ENCODE assay signal across 23 cellular contexts in genomic region chr19:51796195-51796679, GRCh38. TPM values are rescaled to one million over a fixed set of nuclear protein-coding genes. Genes with fewer than 3 reads are reported as not detected.
DNase-seq lines count a peak whose midpoint lies in the region; TF ChIP-seq lines count a peak whose summit lies in the region.
"Had no signal": no experiment of that assay in that cellular context is flagged by ENCODE, and none has a peak within 500 bp of the region (broad histone marks: within the 10 kb centered on the region; RNA-seq: fewer than 3 reads in every experiment).

No MANE protein-coding gene starts in this region.

- CTCF ChIA-PET in CD8-positive, alpha-beta memory T cell (lab: Charles Lee) = no interaction called here

- in situ Hi-C loops in KBM-7 (cut with MboI; ENCODE audit: low pct_unique_long_range_greater_than_20kb, low sequenced_read_pairs) = no loop called here

- intact Hi-C loops in esophagus muscularis mucosa (cut with DNase I) = no loop called here
- intact Hi-C loops in activated T-helper 2 cell treated with anti-CD3 and anti-CD28 coated beads, Interferon-gamma antibody, Interleukin-2, Interleukin-4, amounts not matched to agents 10 μg/mL and 5 μg/mL and 100 μg/mL, durations not matched to agents 14 hours and 24 hours and 36 hours (cut with micrococcal nuclease) = no loop called here

- no peaks in the 10 kb centered on the region for H3K36me3 ChIP-seq in CD8-positive, alpha-beta memory T cell (ENCODE audit: insufficient read depth, low read length)
- no peaks in the 10 kb centered on the region for H3K36me3 ChIP-seq in esophagus muscularis mucosa
- H3K36me3 ChIP-seq in rectal smooth muscle tissue (ENCODE audit: control insufficient read depth, insufficient read depth, low read length) = no peaks in the 10 kb centered on the region
- H3K36me3 ChIP-seq: MG63 had no signal

- no peaks in the 10 kb centered on the region for H3K27me3 ChIP-seq in CD8-positive, alpha-beta memory T cell (ENCODE audit: insufficient read depth, low read length, poor library complexity, severe bottlenecking)
- peaks cover 0 to 12% (median 0%) of the 10 kb centered on the region in 4 donors for H3K27me3 ChIP-seq in esophagus muscularis mucosa
- no peaks in the 10 kb centered on the region for H3K27me3 ChIP-seq in rectal smooth muscle tissue (ENCODE audit: control insufficient read depth, insufficient read depth, low read length)

- H3K9ac ChIP-seq in rectal smooth muscle tissue (ENCODE audit: low read length) = no peak overlapping the region

- DNase-seq in CD8-positive, alpha-beta memory T cell = no peak
- DNase-seq in OCI-M1 (lab: John Stamatoyannopoulos, UW) (peak; percentile 99), esophagus muscularis mucosa (ENCODE audit: extremely low spot score) (no peak), KBM-7 (no peak), amniotic stem cell (lab: John Stamatoyannopoulos, UW) (no peak)
- DNase-seq in activated T-helper 2 cell treated with anti-CD3 and anti-CD28 coated beads, Interferon-gamma antibody, Interleukin-2, Interleukin-4, amounts not matched to agents 10 μg/mL and 5 μg/mL and 100 μg/mL, durations not matched to agents 14 hours and 24 hours and 36 hours (ENCODE audit: low spot score) = no peak
- DNase-seq in effector CD8-positive, alpha-beta T cell (lab: John Stamatoyannopoulos, UW) = no peak
- DNase-seq: activated naive CD4-positive, alpha-beta T cell treated with anti-CD3 and anti-CD28 coated beads, Interleukin-2, amount 10 ng/mL, durations not matched to agents 7 days and 5 days; activated T-cell treated with anti-CD3 and anti-CD28 coated beads, Interleukin-2, amount 50 U/mL, for 4 hours; DMS153; foreskin fibroblast; H9; MG63; NCI-H1694; NCI-H526 treated with DMSO at 0.1 percent for 48 hours; RPMI8226; T1000 had no signal

- no peaks in the 10 kb centered on the region for H3K4me1 ChIP-seq in CD8-positive, alpha-beta memory T cell (ENCODE audit: insufficient read depth, low read length)
- H3K4me1 ChIP-seq in esophagus muscularis mucosa (peaks cover 14 to 18% (median 16%) of the 10 kb centered on the region in 4 donors), rectal smooth muscle tissue (ENCODE audit: control insufficient read depth, insufficient read depth, low read length) (peaks cover 9% of the 10 kb centered on the region)

- POLR2A ChIA-PET in CD8-positive, alpha-beta memory T cell (lab: Charles Lee) = no interaction called here

- no peaks in the 10 kb centered on the region for H3K4me1 Mint-ChIP-seq in CD8-positive, alpha-beta memory T cell
- H3K4me1 Mint-ChIP-seq in activated T-helper 2 cell treated with anti-CD3 and anti-CD28 coated beads, Interferon-gamma antibody, Interleukin-2, Interleukin-4, amounts not matched to agents 10 μg/mL and 5 μg/mL and 100 μg/mL, durations not matched to agents 14 hours and 24 hours and 36 hours (ENCODE audit: low read depth) = no peaks in the 10 kb centered on the region
- H3K4me1 Mint-ChIP-seq: activated naive CD4-positive, alpha-beta T cell treated with anti-CD3 and anti-CD28 coated beads, Interleukin-2, amount 10 ng/mL, durations not matched to agents 7 days and 5 days; central memory CD8-positive, alpha-beta T cell; H9; IgD-negative memory B cell had no signal

- H3K27ac Mint-ChIP-seq in CD8-positive, alpha-beta memory T cell = no peak overlapping the region
- H3K27ac Mint-ChIP-seq in activated T-helper 2 cell treated with anti-CD3 and anti-CD28 coated beads, Interferon-gamma antibody, Interleukin-2, Interleukin-4, amounts not matched to agents 10 μg/mL and 5 μg/mL and 100 μg/mL, durations not matched to agents 14 hours and 24 hours and 36 hours = no peak overlapping the region
- H3K27ac Mint-ChIP-seq: activated naive CD4-positive, alpha-beta T cell treated with anti-CD3 and anti-CD28 coated beads, Interleukin-2, amount 10 ng/mL, durations not matched to agents 7 days and 5 days; H9; IgD-negative memory B cell had no signal

- no peak for TF ChIP-seq EP300 in esophagus muscularis mucosa (IDR thresholded peaks at IDR 0.05)

- TF ChIP-seq POLR2A in esophagus muscularis mucosa (IDR thresholded peaks at IDR 0.05; ENCODE audit: low read depth) = no peak

- no peak overlapping the region for H3K4me3 Mint-ChIP-seq in CD8-positive, alpha-beta memory T cell
- no peak overlapping the region for H3K4me3 Mint-ChIP-seq in activated T-helper 2 cell treated with anti-CD3 and anti-CD28 coated beads, Interferon-gamma antibody, Interleukin-2, Interleukin-4, amounts not matched to agents 10 μg/mL and 5 μg/mL and 100 μg/mL, durations not matched to agents 14 hours and 24 hours and 36 hours (ENCODE audit: low read depth)
- H3K4me3 Mint-ChIP-seq: activated naive CD4-positive, alpha-beta T cell treated with anti-CD3 and anti-CD28 coated beads, Interleukin-2, amount 10 ng/mL, durations not matched to agents 7 days and 5 days; activated T-cell treated with anti-CD3 and anti-CD28 coated beads, Interleukin-2, amount 50 U/mL, for 4 hours; central memory CD8-positive, alpha-beta T cell; H9 had no signal

- H3K36me3 Mint-ChIP-seq in CD8-positive, alpha-beta memory T cell = peaks cover 0 to 1% (median 0%) of the 10 kb centered on the region in 3 donors
- no peaks in the 10 kb centered on the region for H3K36me3 Mint-ChIP-seq in activated T-helper 2 cell treated with anti-CD3 and anti-CD28 coated beads, Interferon-gamma antibody, Interleukin-2, Interleukin-4, amounts not matched to agents 10 μg/mL and 5 μg/mL and 100 μg/mL, durations not matched to agents 14 hours and 24 hours and 36 hours (ENCODE audit: low read depth)
- H3K36me3 Mint-ChIP-seq: activated naive CD4-positive, alpha-beta T cell treated with anti-CD3 and anti-CD28 coated beads, Interleukin-2, amount 10 ng/mL, durations not matched to agents 7 days and 5 days had no signal

- no peaks in the 10 kb centered on the region for H3K9me3 ChIP-seq in CD8-positive, alpha-beta memory T cell (ENCODE audit: low read length)
- no peaks in the 10 kb centered on the region for H3K9me3 ChIP-seq in esophagus muscularis mucosa
- H3K9me3 ChIP-seq: MG63 had no signal

- H3K27me3 Mint-ChIP-seq in CD8-positive, alpha-beta memory T cell = peaks cover 7 to 22% of the 10 kb centered on the region in 2 donors
- no peaks in the 10 kb centered on the region for H3K27me3 Mint-ChIP-seq in activated T-helper 2 cell treated with anti-CD3 and anti-CD28 coated beads, Interferon-gamma antibody, Interleukin-2, Interleukin-4, amounts not matched to agents 10 μg/mL and 5 μg/mL and 100 μg/mL, durations not matched to agents 14 hours and 24 hours and 36 hours (ENCODE audit: low read depth)
- H3K27me3 Mint-ChIP-seq: activated naive CD4-positive, alpha-beta T cell treated with anti-CD3 and anti-CD28 coated beads, Interleukin-2, amount 10 ng/mL, durations not matched to agents 7 days and 5 days had no signal

- no peak overlapping the region for H3K4me3 ChIP-seq in CD8-positive, alpha-beta memory T cell (ENCODE audit: low read length)
- peak overlapping the region; percentile 1 to 31 (median 20) for H3K4me3 ChIP-seq in esophagus muscularis mucosa
- H3K4me3 ChIP-seq in rectal smooth muscle tissue (ENCODE audit: low read length) = no peak overlapping the region
- H3K4me3 ChIP-seq: MG63 had no signal

- H3K27ac ChIP-seq in CD8-positive, alpha-beta memory T cell (ENCODE audit: low read depth, low read length) = peak overlapping the region; percentile 52
- H3K27ac ChIP-seq in esophagus muscularis mucosa (replicated peaks in 1 of 4) = peak overlapping the region in 2 of 4 donors; percentile 24 to 31
- peak overlapping the region; percentile 0 for H3K27ac ChIP-seq in rectal smooth muscle tissue (ENCODE audit: low read depth, low read length)
- H3K27ac ChIP-seq: C4-2B, epithelial cell of prostate had no signal

- 74% methylated on average over 8 of the region's 8 CpGs for WGBS in esophagus muscularis mucosa

- H3K9me3 Mint-ChIP-seq in CD8-positive, alpha-beta memory T cell = peaks cover 0 to 23% (median 18%) of the 10 kb centered on the region in 5 donors
- peaks cover 60% of the 10 kb centered on the region for H3K9me3 Mint-ChIP-seq in activated T-helper 2 cell treated with anti-CD3 and anti-CD28 coated beads, Interferon-gamma antibody, Interleukin-2, Interleukin-4, amounts not matched to agents 10 μg/mL and 5 μg/mL and 100 μg/mL, durations not matched to agents 14 hours and 24 hours and 36 hours

- TF ChIP-seq CTCF in esophagus muscularis mucosa (IDR thresholded peaks at IDR 0.05) = no peak

RNA-seq across cellular contexts. Expression of gene FPR3, which starts 1.3 kb away (rescaled TPM):
- total RNA-seq in CD8-positive, alpha-beta memory T cell = 1 to 10 TPM; 1.1 to 1.3 TPM
- not detected for polyA plus RNA-seq in CD8-positive, alpha-beta memory T cell
- total RNA-seq in esophagus muscularis mucosa = 1 to 10 TPM; 4.0 to 9.9 (median 6.8) TPM
- not detected in 2 replicates for total RNA-seq in activated T-helper 2 cell treated with anti-CD3 and anti-CD28 coated beads, Interferon-gamma antibody, Interleukin-2, Interleukin-4, amounts not matched to agents 10 μg/mL and 5 μg/mL and 100 μg/mL, durations not matched to agents 14 hours and 24 hours and 36 hours
- total RNA-seq: activated T-cell treated with anti-CD3 and anti-CD28 coated beads, Interleukin-2, amount 50 U/mL, for 4 hours; G401; H9 had no signal
- polyA plus RNA-seq: IgD-negative memory B cell had no signal

RNA-seq across cellular contexts. Expression of gene FPR2, which starts 35.3 kb away (rescaled TPM):
- total RNA-seq in CD8-positive, alpha-beta memory T cell = not detected
- polyA plus RNA-seq in CD8-positive, alpha-beta memory T cell = not detected
- 1 to 10 TPM in 2 of 4 donors, under 1 TPM in 1, not detected in 1; 0.29 to 9.1 (median 1.5) TPM for total RNA-seq in esophagus muscularis mucosa
- total RNA-seq in activated T-helper 2 cell treated with anti-CD3 and anti-CD28 coated beads, Interferon-gamma antibody, Interleukin-2, Interleukin-4, amounts not matched to agents 10 μg/mL and 5 μg/mL and 100 μg/mL, durations not matched to agents 14 hours and 24 hours and 36 hours = not detected in 2 replicates
- total RNA-seq: activated T-cell treated with anti-CD3 and anti-CD28 coated beads, Interleukin-2, amount 50 U/mL, for 4 hours; G401; H9 had no signal
- polyA plus RNA-seq: IgD-negative memory B cell had no signal

RNA-seq across cellular contexts. Expression of gene FPR1, which starts 44.6 kb away (rescaled TPM):
- not detected for total RNA-seq in CD8-positive, alpha-beta memory T cell
- polyA plus RNA-seq in CD8-positive, alpha-beta memory T cell = not detected
- total RNA-seq in esophagus muscularis mucosa = 10 to 100 TPM in 2 of 4 donors, 1 to 10 TPM in 2; 3.7 to 38.9 (median 7.7) TPM
- not detected in 2 replicates for total RNA-seq in activated T-helper 2 cell treated with anti-CD3 and anti-CD28 coated beads, Interferon-gamma antibody, Interleukin-2, Interleukin-4, amounts not matched to agents 10 μg/mL and 5 μg/mL and 100 μg/mL, durations not matched to agents 14 hours and 24 hours and 36 hours
- total RNA-seq: activated T-cell treated with anti-CD3 and anti-CD28 coated beads, Interleukin-2, amount 50 U/mL, for 4 hours; G401; H9 had no signal

Comparison
In these comparisons a context has a peak if more than half of its experiments do, and no peak if none do; other contexts are left out.
1. H3K4me3 ChIP-seq: peak in esophagus muscularis mucosa (4 of 4); none in CD8-positive, alpha-beta memory T cell (single experiment) and rectal smooth muscle tissue (single experiment).